Comparison of ENCODE assay signal across 20 cellular contexts in genomic region chr10:132493246-132493755, GRCh38. TPM values are rescaled to one million over a fixed set of nuclear protein-coding genes. Genes with fewer than 3 reads are reported as not detected.
DNase-seq lines count a peak whose midpoint lies in the region; ATAC-seq and TF ChIP-seq lines count a peak whose summit lies in the region.
"Had no signal": no experiment of that assay in that cellular context is flagged by ENCODE, and none has a peak within 500 bp of the region (broad histone marks: within the 10 kb centered on the region; RNA-seq: fewer than 3 reads in every experiment).

No MANE protein-coding gene starts in this region.

- no peak overlapping the region for H3K27ac ChIP-seq in upper lobe of right lung
- H3K27ac ChIP-seq: 22Rv1 had no signal

- H3K4me1 ChIP-seq in upper lobe of right lung = peaks cover 16% of the 10 kb centered on the region
- H3K4me1 ChIP-seq: breast epithelium had no signal

- no peaks in the 10 kb centered on the region for H3K27me3 ChIP-seq in upper lobe of right lung

- H3K4me3 ChIP-seq in upper lobe of right lung = no peak overlapping the region
- H3K4me3 ChIP-seq: breast epithelium had no signal

- H3K36me3 ChIP-seq in upper lobe of right lung = no peaks in the 10 kb centered on the region
- H3K36me3 ChIP-seq: breast epithelium had no signal

- ATAC-seq in omental fat pad (ENCODE audit: low FRiP score) (peak; percentile 15), upper lobe of right lung (peak; percentile 32), GM18870 (IDR thresholded peaks at IDR 0.05; ENCODE audit: unreplicated experiment) (no peak)
- ATAC-seq: activated T-cell treated with anti-CD3 and anti-CD28 coated beads, Interleukin-2, amount 50 U/mL, for 4 hours; left lobe of liver; natural killer cell treated with Interleukin-12 subunit alpha and Interleukin-12 subunit beta and Interleukin-15 and Interleukin-18, amount 100 ng/mL, for 72 hours; Panc1 had no signal

- DNase-seq in NCI-H748 (lab: John Stamatoyannopoulos, UW; ENCODE audit: unreplicated experiment) = peak; percentile 9
- DNase-seq in NCI-H748 treated with DMSO at 0.1 percent for 48 hours (lab: John Stamatoyannopoulos, UW) = no peak
- peak; percentile 43 to 94 (median 80) for DNase-seq in head of caudate nucleus
- DNase-seq in omental fat pad (ENCODE audit: low spot score) = no peak
- peak; percentile 55 for DNase-seq in upper lobe of right lung
- DNase-seq in NCI-H2107 (lab: John Stamatoyannopoulos, UW) = no peak
- DNase-seq in kidney tubule cell (ENCODE audit: low spot score) = no peak
- DNase-seq: activated CD8-positive, alpha-beta memory T cell treated with anti-CD3 and anti-CD28 coated beads for 24 hours; activated naive CD4-positive, alpha-beta T cell treated with anti-CD3 and anti-CD28 coated beads for 36 hours; activated T-cell treated with anti-CD3 and anti-CD28 coated beads, Interleukin-2, amount 50 U/mL, for 4 hours; cortex of kidney; NCI-H1694; NCI-H2171; NCI-H510A treated with DMSO at 0.1 percent for 48 hours had no signal

- no peaks in the 10 kb centered on the region for H3K9me3 ChIP-seq in upper lobe of right lung
- H3K9me3 ChIP-seq: breast epithelium had no signal

- TF ChIP-seq CTCF in omental fat pad (IDR thresholded peaks at IDR 0.05) (no peak), upper lobe of right lung (IDR thresholded peaks at IDR 0.05) (no peak)

- intact Hi-C loops in head of caudate nucleus (cut with DNase I) (no loop called here), upper lobe of right lung (cut with DNase I) (no loop called here)

RNA-seq across cellular contexts. Expression of gene INPP5A, which starts 44.3 kb away (rescaled TPM):
- 10 to 100 TPM; 34.1 to 49.3 (median 43.3) TPM for total RNA-seq in omental fat pad
- 38.3 TPM for total RNA-seq in upper lobe of right lung

Comparison
In these comparisons a context has a peak if more than half of its experiments do, and no peak if none do; other contexts are left out.
1. DNase-seq: peak in NCI-H748 (single experiment), head of caudate nucleus (42 of 42) and upper lobe of right lung (single experiment); none in NCI-H748 treated with DMSO at 0.1 percent for 48 hours (single experiment), omental fat pad (single experiment), NCI-H2107 (single experiment) and kidney tubule cell (single experiment).